ENCODE assay signal across 8 cellular contexts in genomic region chr1:184036517-184036949, GRCh38. TPM values are rescaled to one million over a fixed set of nuclear protein-coding genes. Genes with fewer than 3 reads are reported as not detected.
A peak's percentile ranks its signal among the peaks of the same experiment; 100 is the strongest.
DNase-seq lines count a peak whose midpoint lies in the region; ATAC-seq and TF ChIP-seq lines count a peak whose summit lies in the region.

No MANE protein-coding gene starts in this region.

- WGBS in gastroesophageal sphincter (ENCODE audit: low coverage in 1 of 2), 2 donors: 0% methylated on average over 1 of the region's 29 CpGs; no CpG with 5 or more reads in 1 of the 2 donors

- H3K9ac ChIP-seq in KMS-11: peak overlapping the region; percentile 82; the same call in 1 of the 2 replicates

- peak overlapping the region; percentile 85 for H3K4me3 ChIP-seq in KMS-11 (IDR thresholded peaks at IDR 0.05; ENCODE audit: insufficient read depth, low read depth, low read length)
- peak overlapping the region; percentile 35 to 77 for H3K4me3 ChIP-seq in gastroesophageal sphincter
- H3K4me3 ChIP-seq in neutrophil (ENCODE audit: low read depth in 1 of 2, low read length in 1 of 2): peak overlapping the region; percentile 55 to 62

- TF ChIP-seq CTCF in KMS-11 (conservative IDR thresholded peaks at IDR 0.05; ENCODE audit: low read depth, low read length) (no peak), gastroesophageal sphincter (IDR thresholded peaks at IDR 0.05) (no peak), neutrophil (IDR thresholded peaks at IDR 0.05) (no peak)

- no peaks in the 10 kb centered on the region for H3K36me3 Mint-ChIP-seq in activated T-cell treated with anti-CD3 and anti-CD28 coated beads, Interleukin-2, amount 50 U/mL, for 24 hours (ENCODE audit: low read depth)

- peak in 1 of 2 donors; percentile 15 for TF ChIP-seq POLR2A in gastroesophageal sphincter (IDR thresholded peaks at IDR 0.05)

- peak overlapping the region; percentile 95 for H2AFZ ChIP-seq in KMS-11 (ENCODE audit: low read depth)

- peak overlapping the region; percentile 15 for H3K27ac Mint-ChIP-seq in activated T-cell treated with anti-CD3 and anti-CD28 coated beads, Interleukin-2, amount 50 U/mL, for 24 hours

- H3K36me3 ChIP-seq in KMS-11 (ENCODE audit: insufficient read depth) (no peaks in the 10 kb centered on the region), gastroesophageal sphincter (no peaks in the 10 kb centered on the region), neutrophil (no peaks in the 10 kb centered on the region)

- peaks cover 75% of the 10 kb centered on the region for H3K27me3 Mint-ChIP-seq in activated T-cell treated with anti-CD3 and anti-CD28 coated beads, Interleukin-2, amount 50 U/mL, for 24 hours

- peak; percentile 39 for DNase-seq in ACHN
- peak; percentile 59 for DNase-seq in activated T-cell treated with anti-CD3 and anti-CD28 coated beads, Interleukin-2, amount 50 U/mL, for 24 hours
- DNase-seq in middle frontal gyrus (ENCODE audit: extremely low spot score, low spot score): no peak
- DNase-seq in amniotic stem cell (lab: John Stamatoyannopoulos, UW): no peak

- H3K9me3 Mint-ChIP-seq in activated T-cell treated with anti-CD3 and anti-CD28 coated beads, Interleukin-2, amount 50 U/mL, for 24 hours: no peaks in the 10 kb centered on the region

- ATAC-seq in GM18868 (IDR thresholded peaks at IDR 0.05; ENCODE audit: unreplicated experiment) (peak; percentile 19), gastroesophageal sphincter (peak; percentile 50)

- no peaks in the 10 kb centered on the region for H4K20me1 ChIP-seq in KMS-11 (ENCODE audit: insufficient read depth)

- no peak overlapping the region for H3K27ac ChIP-seq in KMS-11
- H3K27ac ChIP-seq in gastroesophageal sphincter: peak overlapping the region in 3 of 4 donors; percentile 48 to 80 (median 68)
- no peak overlapping the region for H3K27ac ChIP-seq in neutrophil

- in situ Hi-C loops in ACHN (cut with HindIII; ENCODE audit: low pct_ligation_motif_present, low pct_unique_long_range_greater_than_20kb, low sequenced_read_pairs): no loop called here

- H3K9me3 ChIP-seq in gastroesophageal sphincter: no peaks in the 10 kb centered on the region
- no peaks in the 10 kb centered on the region for H3K9me3 ChIP-seq in neutrophil

- H3K4me3 Mint-ChIP-seq in activated T-cell treated with anti-CD3 and anti-CD28 coated beads, Interleukin-2, amount 50 U/mL, for 24 hours: peak overlapping the region; percentile 66

- H3K27me3 ChIP-seq in KMS-11 (ENCODE audit: insufficient read depth, low read depth) (no peaks in the 10 kb centered on the region), gastroesophageal sphincter (peaks cover 45% of the 10 kb centered on the region), neutrophil (peaks cover 49% of the 10 kb centered on the region)

- peak overlapping the region; percentile 50 for H3K4me2 ChIP-seq in KMS-11

- H3K79me2 ChIP-seq in KMS-11 (ENCODE audit: insufficient read depth, low read depth): no peaks in the 10 kb centered on the region

- H3K4me1 ChIP-seq in KMS-11 (ENCODE audit: low read depth, poor library complexity, severe bottlenecking) (peaks cover 10% of the 10 kb centered on the region), gastroesophageal sphincter (peaks cover 0 to 25% (median 4%) of the 10 kb centered on the region in 3 donors), neutrophil (ENCODE audit: control insufficient read depth in 1 of 2, insufficient read depth in 1 of 2, low read depth in 1 of 2, low read length in 1 of 2) (peaks cover 22 to 24% of the 10 kb centered on the region in 2 experiments)

- peaks cover 24% of the 10 kb centered on the region for H3K4me1 Mint-ChIP-seq in activated T-cell treated with anti-CD3 and anti-CD28 coated beads, Interleukin-2, amount 50 U/mL, for 24 hours (ENCODE audit: low read depth)

- no peak for TF ChIP-seq EP300 in gastroesophageal sphincter (IDR thresholded peaks at IDR 0.05)

RNA-seq across cellular contexts. Expression of gene COLGALT2, which starts 1.0 kb away (rescaled TPM):
- total RNA-seq in gastroesophageal sphincter: 1 to 10 TPM; 2.8 to 5.6 (median 3.1) TPM

RNA-seq across cellular contexts. Expression of gene TSEN15, which starts 15.0 kb away (rescaled TPM):
- 10 to 100 TPM; 24.0 to 72.8 (median 49.1) TPM for total RNA-seq in gastroesophageal sphincter

Comparison
In these comparisons a context has a peak if more than half of its experiments do, and no peak if none do; other contexts are left out.
1. DNase-seq: peak in ACHN (single experiment) and activated T-cell treated with anti-CD3 and anti-CD28 coated beads, Interleukin-2, amount 50 U/mL, for 24 hours (single experiment); none in middle frontal gyrus (single experiment) and amniotic stem cell (single experiment).
2. H3K27ac ChIP-seq: peak in gastroesophageal sphincter (3 of 4); none in KMS-11 (single experiment) and neutrophil (single experiment).
3. Peak in every context shown above with its lines, with median percentiles within 50 percentile points of each other: H3K4me3 ChIP-seq.